In genomic region chrX:115584715-115585114, GRCh38 we compare ENCODE assay signal across 14 cellular contexts. TPM values are rescaled to one million over a fixed set of nuclear protein-coding genes. Genes with fewer than 3 reads are reported as not detected.
DNase-seq lines count a peak whose midpoint lies in the region; ATAC-seq, FAIRE-seq and TF ChIP-seq lines count a peak whose summit lies in the region.
"Had no signal": no experiment of that assay in that cellular context is flagged by ENCODE, and none has a peak within 500 bp of the region (broad histone marks: within the 10 kb centered on the region; RNA-seq: fewer than 3 reads in every experiment).

No MANE protein-coding gene starts in this region.

- 0 out of 2 replicates have a peak overlapping the region, but pooled peaks have one; percentile 52 for H3K4me2 ChIP-seq in SK-N-SH

- peak in 1 of 4 donors; percentile 48 for ATAC-seq in heart left ventricle
- no peak for ATAC-seq in left ventricle myocardium superior

- TF ChIP-seq CTCF in heart left ventricle (IDR thresholded peaks at IDR 0.05) (no peak), SK-N-SH (IDR thresholded peaks at IDR 0.05) (no peak), fibroblast of mammary gland (conservative IDR thresholded peaks at IDR 0.05; ENCODE audit: control insufficient read depth, insufficient read depth, low read depth, low read length) (no peak), thyroid gland (IDR thresholded peaks at IDR 0.05) (no peak)

- no peak for TF ChIP-seq EP300 in SK-N-SH (IDR thresholded peaks at IDR 0.05; ENCODE audit: borderline replicate concordance in 1 of 2, low read depth in 1 of 2, low read length in 1 of 2)

- H3F3A ChIP-seq in SK-N-SH (replicated peaks; ENCODE audit: insufficient read depth): peaks cover 6% of the 10 kb centered on the region

- no peak for DNase-seq in heart left ventricle
- no peak for DNase-seq in left ventricle myocardium superior
- no peak for DNase-seq in SK-N-SH
- peak; percentile 78 for DNase-seq in fibroblast of mammary gland (ENCODE audit: low read depth)
- no peak for DNase-seq in thyroid gland
- no peak for DNase-seq in GM19239 (ENCODE audit: insufficient read length, low spot score)
- DNase-seq in amygdala (lab: John Stamatoyannopoulos, UW): no peak
- DNase-seq in NCI-H345 (lab: John Stamatoyannopoulos, UW): no peak
- DNase-seq: activated CD4-positive, alpha-beta T cell treated with anti-CD3 and anti-CD28 coated beads, Interleukin-2, amount 10 ng/mL, durations not matched to agents 7 days and 5 days; erythroblast; GDM1; left cardiac atrium; occipital lobe; upper lobe of left lung had no signal

- H3K4me1 ChIP-seq in heart left ventricle: peaks cover 0 to 69% (median 15%) of the 10 kb centered on the region in 12 donors
- peaks cover 0 to 23% of the 10 kb centered on the region in 2 experiments; a peak in 1 of 4 replicates for H3K4me1 ChIP-seq in SK-N-SH (ENCODE audit: control insufficient read depth in 1 of 2, insufficient read depth in 2 of 2, low read depth in 1 of 2, low read length in 1 of 2)
- H3K4me1 ChIP-seq in thyroid gland: peaks cover 0 to 13% of the 10 kb centered on the region in 2 donors

- POLR2A ChIA-PET in SK-N-SH (lab: Yijun Ruan, JAX): no interaction called here

- H3K36me3 ChIP-seq in heart left ventricle (peaks cover 0 to 3% (median 0%) of the 10 kb centered on the region in 9 donors), SK-N-SH (replicated peaks in 1 of 2; ENCODE audit: control insufficient read depth in 1 of 2, insufficient read depth in 2 of 2, low read length in 1 of 2) (no peaks in the 10 kb centered on the region), thyroid gland (no peaks in the 10 kb centered on the region)
- H3K36me3 ChIP-seq: upper lobe of left lung had no signal

- H3K27me3 ChIP-seq in heart left ventricle (peaks cover 0 to 31% (median 0%) of the 10 kb centered on the region in 9 donors), SK-N-SH (ENCODE audit: insufficient read depth) (no peaks in the 10 kb centered on the region; the same call in 1 of the 2 replicates), thyroid gland (no peaks in the 10 kb centered on the region)
- H3K27me3 ChIP-seq: upper lobe of left lung had no signal

- H3K9ac ChIP-seq in SK-N-SH: no peak overlapping the region; the same call in 1 of the 2 replicates

- H3K4me3 ChIP-seq in heart left ventricle (no peak overlapping the region), SK-N-SH (ENCODE audit: low read depth in 2 of 2, low read length in 1 of 2) (no peak overlapping the region), fibroblast of mammary gland (ENCODE audit: control insufficient read depth, low read depth, low read length) (no peak overlapping the region), thyroid gland (replicated peaks in 1 of 3) (no peak overlapping the region)
- H3K4me3 ChIP-seq: upper lobe of left lung had no signal

- FAIRE-seq in GM19239 (lab: Jason Lieb, UNC): no peak

- CTCF ChIA-PET in SK-N-SH (lab: Yijun Ruan, JAX): interaction anchor here (0.8 to 1.2 kb wide), 2 partner anchors 14 kb away, joined by 3 read pairs; no protein-coding TSS in a partner anchor

- peaks cover 84% of the 10 kb centered on the region for H3K79me2 ChIP-seq in SK-N-SH (ENCODE audit: insufficient read depth)

- no peak overlapping the region for H2AFZ ChIP-seq in SK-N-SH (ENCODE audit: low read depth)

- H3K27ac ChIP-seq in heart left ventricle (peak overlapping the region in 9 of 12 donors; percentile 38 to 77 (median 71)), SK-N-SH (ENCODE audit: low read depth in 2 of 2, low read length in 1 of 2) (peak overlapping the region in 1 of 2 experiments; percentile 68; a peak in 2 of 4 replicates), thyroid gland (peak overlapping the region; percentile 25 to 94 (median 85))

- TF ChIP-seq POLR2A in heart left ventricle (IDR thresholded peaks at IDR 0.05) (no peak), thyroid gland (IDR thresholded peaks at IDR 0.05) (no peak)

- H3K9me2 ChIP-seq in SK-N-SH: no peaks in the 10 kb centered on the region

- intact Hi-C loops in heart left ventricle (cut with DNase I): no loop called here
- intact Hi-C loops in left ventricle myocardium superior (cut with micrococcal nuclease): no loop called here
- intact Hi-C loops in thyroid gland (cut with DNase I): no loop called here

- H3K9me3 ChIP-seq in heart left ventricle (no peaks in the 10 kb centered on the region), SK-N-SH (no peaks in the 10 kb centered on the region), thyroid gland (no peaks in the 10 kb centered on the region)
- H3K9me3 ChIP-seq: upper lobe of left lung had no signal

- no peaks in the 10 kb centered on the region for H4K20me1 ChIP-seq in SK-N-SH (ENCODE audit: insufficient read depth)

- TF ChIP-seq RAD21 in SK-N-SH (IDR thresholded peaks at IDR 0.05; ENCODE audit: low read length): no peak

- 49 to 63% (median 54%) methylated on average over 2 of the region's 2 CpGs for WGBS in heart left ventricle, 4 donors
- WGBS in SK-N-SH (ENCODE audit: low lambda C conversion rate): 19% methylated on average over 2 of the region's 2 CpGs
- WGBS in thyroid gland, 2 donors: 63 to 78% methylated on average over 2 of the region's 2 CpGs

TF ChIP-seq in SK-N-SH, 30 proteins besides CTCF, POLR2A, EP300 and RAD21:
- no peak for TF ChIP-seq IRF3 (IDR thresholded peaks at IDR 0.05; ENCODE audit: low read depth, low read length)
- peak; percentile 41 for TF ChIP-seq PBX3 (IDR thresholded peaks at IDR 0.05)
- no peak for TF ChIP-seq RXRA (IDR thresholded peaks at IDR 0.05; ENCODE audit: borderline replicate concordance, low read depth)
- no peak for TF ChIP-seq NRF1 (IDR thresholded peaks at IDR 0.05; ENCODE audit: low read depth, low read length)
- no peak for TF ChIP-seq GATA2 (CRISPR knock-in tag; IDR thresholded peaks at IDR 0.05)
- TF ChIP-seq FOSL2 (IDR thresholded peaks at IDR 0.05; ENCODE audit: borderline replicate concordance, low read depth): peak; percentile 7; the same call in 1 of the 2 replicates
- TF ChIP-seq MAX (IDR thresholded peaks at IDR 0.05; ENCODE audit: low read depth): no peak

RNA-seq across cellular contexts. Expression of gene PLS3, which starts 23.7 kb away (rescaled TPM):
- 10 to 100 TPM; 33.6 to 61.8 (median 36.6) TPM for total RNA-seq in heart left ventricle
- 10 to 100 TPM; 17.5 to 42.7 TPM for polyA plus RNA-seq in heart left ventricle
- 40.8 TPM for total RNA-seq in left ventricle myocardium superior
- 35.7 and 47.4 TPM in 2 replicates for polyA plus RNA-seq in SK-N-SH (2012; rRNA removed)
- 60.2 and 73.8 TPM in 2 replicates for polyA plus RNA-seq in SK-N-SH (2012; cell fraction: cytosol; rRNA removed)
- 19.0 and 37.8 TPM in 2 replicates for polyA plus RNA-seq in SK-N-SH (2012; cell fraction: nucleus; rRNA removed)
- 100 to 1,000 TPM; 238 to 366 (median 300) TPM for total RNA-seq in thyroid gland
